Comparison of ENCODE assay signal across 33 cellular contexts in genomic region chr13:106302011-106302410, GRCh38.
"Had no signal": no experiment of that assay in that cellular context is flagged by ENCODE, and none has a peak within 500 bp of the region (broad histone marks: within the 10 kb centered on the region; RNA-seq: fewer than 3 reads in every experiment).

No MANE protein-coding gene starts in this region.

- ATAC-seq: activated CD4-positive, CD25-positive, alpha-beta regulatory T cell treated with anti-CD3 and anti-CD28 coated beads, Interleukin-2, amount 50 U/mL, for 24 hours; left colon; naive thymus-derived CD4-positive, alpha-beta T cell; sciatic nerve; stimulated activated naive CD8-positive, alpha-beta T cell treated with anti-CD3 and anti-CD28 coated beads, Interleukin-15, amount 100 ng/mL, for 72 hours had no signal

- H3K9me3 ChIP-seq: ovary, thyroid gland, vagina had no signal

- H3K4me1 Mint-ChIP-seq: activated naive CD8-positive, alpha-beta T cell treated with anti-CD3 and anti-CD28 coated beads, Interleukin-2, amount 10 ng/mL, durations not matched to agents 7 days and 5 days; central memory CD8-positive, alpha-beta T cell; mesothelial cell of epicardium; naive thymus-derived CD4-positive, alpha-beta T cell; stimulated activated naive CD8-positive, alpha-beta T cell treated with anti-CD3 and anti-CD28 coated beads, Interleukin-15, amount 100 ng/mL, for 72 hours had no signal

- H3K27ac ChIP-seq: ascending aorta, esophagus muscularis mucosa, ovary, skin epidermis, thyroid gland, upper lobe of left lung, vagina, VCaP had no signal

- H3K4me3 ChIP-seq: ascending aorta, esophagus muscularis mucosa, ovary, skin epidermis, thyroid gland, upper lobe of left lung, vagina had no signal

- H3K36me3 Mint-ChIP-seq: activated naive CD8-positive, alpha-beta T cell treated with anti-CD3 and anti-CD28 coated beads, Interleukin-2, amount 10 ng/mL, durations not matched to agents 7 days and 5 days had no signal

- H3K27ac Mint-ChIP-seq: activated naive CD4-positive, alpha-beta T cell treated with anti-CD3 and anti-CD28 coated beads for 36 hours; activated naive CD8-positive, alpha-beta T cell treated with anti-CD3 and anti-CD28 coated beads, Interleukin-2, amount 10 ng/mL, durations not matched to agents 7 days and 5 days; activated T-helper 1 cell treated with anti-CD3 and anti-CD28 coated beads, Interleukin-12 subunit alpha, Interleukin-12 subunit beta, Interleukin-2, Interleukin-4 antibody, amounts not matched to agents 30 ng/mL and 10 ng/mL and 1 ng/mL, durations not matched to agents 14 hours and 24 hours and 36 hours; dendritic cell treated with granulocyte-macrophage colony-stimulating factor and Interleukin-4, amounts not matched to agents 40 ng/mL and 50 ng/mL, for 4 days; endodermal cell; mesothelial cell of epicardium; naive thymus-derived CD4-positive, alpha-beta T cell; progenitor cell of endocrine pancreas; T-helper 2 cell treated with Interferon-gamma antibody and Interleukin-4, amounts not matched to agents 5 μg/mL and 100 μg/mL, for 36 hours had no signal

- H3K36me3 ChIP-seq: ascending aorta, esophagus muscularis mucosa, ovary, thyroid gland, upper lobe of left lung, vagina had no signal

- H3K4me1 ChIP-seq: ascending aorta, esophagus muscularis mucosa, thyroid gland, upper lobe of left lung, vagina had no signal

- H3K4me3 Mint-ChIP-seq: activated naive CD4-positive, alpha-beta T cell treated with anti-CD3 and anti-CD28 coated beads for 36 hours; activated naive CD8-positive, alpha-beta T cell treated with anti-CD3 and anti-CD28 coated beads, Interleukin-2, amount 10 ng/mL, durations not matched to agents 7 days and 5 days; activated T-helper 1 cell treated with anti-CD3 and anti-CD28 coated beads, Interleukin-12 subunit alpha, Interleukin-12 subunit beta, Interleukin-2, Interleukin-4 antibody, amounts not matched to agents 30 ng/mL and 10 ng/mL and 1 ng/mL, durations not matched to agents 14 hours and 24 hours and 36 hours; central memory CD8-positive, alpha-beta T cell; dendritic cell treated with granulocyte-macrophage colony-stimulating factor and Interleukin-4, amounts not matched to agents 40 ng/mL and 50 ng/mL, for 4 days; endodermal cell; mesothelial cell of epicardium; naive thymus-derived CD4-positive, alpha-beta T cell; stimulated activated naive CD8-positive, alpha-beta T cell treated with anti-CD3 and anti-CD28 coated beads, Interleukin-15, amount 100 ng/mL, for 72 hours; T-helper 2 cell treated with Interferon-gamma antibody and Interleukin-4, amounts not matched to agents 5 μg/mL and 100 μg/mL, for 36 hours had no signal

- H3K27me3 ChIP-seq: ascending aorta, esophagus muscularis mucosa, ovary, thyroid gland, upper lobe of left lung, vagina had no signal

- H3K9me3 Mint-ChIP-seq: activated T-helper 1 cell treated with anti-CD3 and anti-CD28 coated beads, Interleukin-12 subunit alpha, Interleukin-12 subunit beta, Interleukin-2, Interleukin-4 antibody, amounts not matched to agents 30 ng/mL and 10 ng/mL and 1 ng/mL, durations not matched to agents 14 hours and 24 hours and 36 hours had no signal

- DNase-seq: activated CD4-positive, alpha-beta T cell treated with anti-CD3 and anti-CD28 coated beads for 48 hours; activated CD4-positive, alpha-beta T cell treated with anti-CD3 and anti-CD28 coated beads, Interleukin-2, amount 50 U/mL, for 48 hours; activated CD8-positive, alpha-beta memory T cell treated with anti-CD3 and anti-CD28 coated beads for 24 hours; activated effector memory CD4-positive, alpha-beta T cell treated with anti-CD3 and anti-CD28 coated beads, Interleukin-2, amount 50 U/mL, for 16 hours; activated naive CD4-positive, alpha-beta T cell treated with anti-CD3 and anti-CD28 coated beads for 36 hours; activated naive CD8-positive, alpha-beta T cell treated with anti-CD3 and anti-CD28 coated beads, Interleukin-2, amount 10 ng/mL, durations not matched to agents 7 days and 5 days; endodermal cell; foreskin melanocyte; islet precursor cell; left colon; naive thymus-derived CD4-positive, alpha-beta T cell; ovary; retina; stimulated activated CD4-positive, alpha-beta T cell treated with anti-CD3 and anti-CD28 coated beads, Interleukin-12 subunit alpha, Interleukin-12 subunit beta, amount 100 ng/mL, for 4 hours; stimulated activated CD4-positive, alpha-beta T cell treated with anti-CD3 and anti-CD28 coated beads, Interleukin-4, amount 100 ng/mL, for 1 hour; stimulated activated naive CD8-positive, alpha-beta T cell treated with anti-CD3 and anti-CD28 coated beads, Interleukin-15, amount 100 ng/mL, for 72 hours; substantia nigra; T-helper 1 cell; thyroid gland; upper lobe of left lung had no signal
